Comparison of ENCODE assay signal across 9 cellular contexts in genomic region chr2:42105330-42106256, GRCh38. TPM values are rescaled to one million over a fixed set of nuclear protein-coding genes. Genes with fewer than 3 reads are reported as not detected.
DNase-seq lines count a peak whose midpoint lies in the region; ATAC-seq and TF ChIP-seq lines count a peak whose summit lies in the region.
"Had no signal": no experiment of that assay in that cellular context is flagged by ENCODE, and none has a peak within 500 bp of the region (broad histone marks: within the 10 kb centered on the region; RNA-seq: fewer than 3 reads in every experiment).

No MANE protein-coding gene starts in this region.

- peaks cover 98% of the 10 kb centered on the region for H3K4me1 ChIP-seq in CD4-positive, CD25-positive, alpha-beta regulatory T cell (ENCODE audit: control insufficient read depth, insufficient read depth, low read length, poor library complexity, severe bottlenecking)

- H3K9me3 Mint-ChIP-seq in CD4-positive, CD25-positive, alpha-beta regulatory T cell = peaks cover 0 to 2% (median 0%) of the 10 kb centered on the region in 7 donors

- H3K36me3 Mint-ChIP-seq in CD4-positive, CD25-positive, alpha-beta regulatory T cell = no peaks in the 10 kb centered on the region
- H3K36me3 Mint-ChIP-seq: brain had no signal

- H3K27ac Mint-ChIP-seq in CD4-positive, CD25-positive, alpha-beta regulatory T cell = no peak overlapping the region

- intact Hi-C loops in cardiac septum (cut with DNase I) = no loop called here

- DNase-seq in CD4-positive, CD25-positive, alpha-beta regulatory T cell = peak; percentile 74 to 95 (median 91)
- DNase-seq in HL-60 (ENCODE audit: low read depth in 1 of 2, low spot score in 1 of 2) (peak in 1 of 2 experiments; percentile 79), cardiac septum (ENCODE audit: low spot score) (peak; percentile 87), Kasumi-1 (lab: John Stamatoyannopoulos, UW) (no peak), SW480 (ENCODE audit: low spot score) (no peak)
- peak; percentile 72 to 79 for DNase-seq in activated CD4-positive, alpha-beta T cell treated with anti-CD3 and anti-CD28 coated beads, Interleukin-2, amount 50 U/mL, for 48 hours
- peak; percentile 53 to 63 for DNase-seq in stimulated activated CD4-positive, alpha-beta T cell treated with anti-CD3 and anti-CD28 coated beads, Interleukin-4, amount 100 ng/mL, for 48 hours (ENCODE audit: low read depth in 2 of 2)

- peak; percentile 52 to 67 for ATAC-seq in CD4-positive, CD25-positive, alpha-beta regulatory T cell (ENCODE audit: low read depth in 2 of 2)
- peak; percentile 43 for ATAC-seq in GM19468 (IDR thresholded peaks at IDR 0.05; ENCODE audit: extremely low read depth, unreplicated experiment)

- no peaks in the 10 kb centered on the region for H3K36me3 ChIP-seq in CD4-positive, CD25-positive, alpha-beta regulatory T cell (ENCODE audit: control insufficient read depth, insufficient read depth, low read length)

- peaks cover 13% of the 10 kb centered on the region for H3K27me3 Mint-ChIP-seq in CD4-positive, CD25-positive, alpha-beta regulatory T cell

- H3K9me3 ChIP-seq in CD4-positive, CD25-positive, alpha-beta regulatory T cell (ENCODE audit: control insufficient read depth in 2 of 2, low read length in 2 of 2) = no peaks in the 10 kb centered on the region

- no peaks in the 10 kb centered on the region for H3K27me3 ChIP-seq in CD4-positive, CD25-positive, alpha-beta regulatory T cell (ENCODE audit: control insufficient read depth, insufficient read depth, low read length)
- peaks cover 10% of the 10 kb centered on the region for H3K27me3 ChIP-seq in HL-60 (ENCODE audit: insufficient read depth, poor library complexity, severe bottlenecking)

- peak overlapping the region; percentile 99 for H3K27ac ChIP-seq in CD4-positive, CD25-positive, alpha-beta regulatory T cell (ENCODE audit: insufficient read depth, low read length, poor library complexity, severe bottlenecking)
- H3K27ac ChIP-seq in HL-60 (replicated peaks) = peak overlapping the region; percentile 67

- H3K4me3 Mint-ChIP-seq in CD4-positive, CD25-positive, alpha-beta regulatory T cell = no peak overlapping the region
- H3K4me3 Mint-ChIP-seq: brain had no signal

- H3K4me1 Mint-ChIP-seq in CD4-positive, CD25-positive, alpha-beta regulatory T cell = peaks cover 12 to 35% (median 18%) of the 10 kb centered on the region in 4 donors

- peak overlapping the region; percentile 62 for H3K4me3 ChIP-seq in CD4-positive, CD25-positive, alpha-beta regulatory T cell (ENCODE audit: low read depth, low read length)
- no peak overlapping the region for H3K4me3 ChIP-seq in HL-60 (replicated peaks; ENCODE audit: insufficient read depth, low read length)

- TF ChIP-seq CTCF in HL-60 (IDR thresholded peaks at IDR 0.05; ENCODE audit: insufficient read depth, low read length) = no peak

RNA-seq across cellular contexts. Expression of gene PKDCC, which starts 57.8 kb away (rescaled TPM):
- total RNA-seq in CD4-positive, CD25-positive, alpha-beta regulatory T cell = not detected
- polyA plus RNA-seq in CD4-positive, CD25-positive, alpha-beta regulatory T cell = not detected
- total RNA-seq in cardiac septum = 74.7 TPM

Comparison
In these comparisons a context has a peak if more than half of its experiments do, and no peak if none do; other contexts are left out.
1. DNase-seq: peak in CD4-positive, CD25-positive, alpha-beta regulatory T cell (3 of 3), activated CD4-positive, alpha-beta T cell treated with anti-CD3 and anti-CD28 coated beads, Interleukin-2, amount 50 U/mL, for 48 hours (2 of 2), cardiac septum (single experiment) and stimulated activated CD4-positive, alpha-beta T cell treated with anti-CD3 and anti-CD28 coated beads, Interleukin-4, amount 100 ng/mL, for 48 hours (2 of 2); none in Kasumi-1 (0 of 2) and SW480 (single experiment).
2. RNA of gene PKDCC, which starts 57.8 kb away (total RNA-seq): 74.7 TPM in cardiac septum (single experiment); not detected in CD4-positive, CD25-positive, alpha-beta regulatory T cell (single experiment); every median in the first group is over 10 times any median in the second.